ENCODE assay signal across 8 cellular contexts in the genomic region with DNA sequence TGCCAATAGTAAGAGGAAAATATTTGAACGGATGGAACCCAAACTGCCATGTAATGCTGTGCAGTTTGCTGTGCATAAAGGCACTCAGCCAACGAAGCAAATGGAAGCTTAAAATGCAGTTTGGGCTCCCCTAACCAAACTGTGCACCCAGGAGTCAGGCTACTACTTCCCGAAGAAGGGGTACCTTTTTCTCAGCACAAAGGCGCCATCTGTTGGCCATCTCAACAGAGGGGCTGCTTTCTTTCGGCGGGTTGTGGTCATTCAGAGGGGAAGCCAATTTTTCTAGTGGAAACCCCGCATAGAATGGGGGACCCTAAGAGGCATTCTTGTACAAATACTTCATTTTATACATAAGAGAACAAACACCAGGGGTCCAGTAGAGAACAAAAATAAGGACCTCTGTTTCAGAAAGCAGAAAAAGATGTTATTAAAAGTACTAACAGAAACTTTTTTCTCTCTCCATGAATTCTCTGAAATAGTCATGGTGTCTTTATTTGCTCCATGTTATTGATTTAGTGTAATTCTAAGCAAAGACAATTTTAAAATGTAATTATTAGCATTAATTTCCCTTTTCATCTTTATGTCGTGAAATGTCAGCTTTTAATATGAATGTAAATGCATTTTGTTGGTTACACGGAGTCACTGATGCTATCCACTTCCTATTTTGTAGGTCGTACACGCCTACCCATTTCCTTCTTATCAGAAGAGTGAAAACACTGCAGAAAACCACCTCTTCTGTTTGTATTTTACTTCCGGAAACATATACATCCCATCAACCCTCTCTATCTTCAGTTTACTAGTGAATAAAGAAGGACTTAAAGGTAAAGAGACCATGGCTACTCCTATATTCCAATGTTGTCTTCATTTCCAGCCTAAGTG.
A peak's percentile ranks its signal among the peaks of the same experiment; 100 is the strongest.
DNase-seq lines count a peak whose midpoint lies in the region; ATAC-seq and TF ChIP-seq lines count a peak whose summit lies in the region.

No MANE protein-coding gene starts in this region.

- no peaks in the 10 kb centered on the region for H3K36me3 ChIP-seq in Panc1 (ENCODE audit: control insufficient read depth, insufficient read depth, low read length)

- no TSS peak for BruUV-seq in Panc1 (replicated peaks; lab: Mats Ljungman, UMichigan)

- CTCF ChIA-PET in Panc1 (lab: Charles Lee) = interaction anchor here (0.9 kb wide), 1 partner anchor 453 kb away, joined by 4 read pairs; a partner anchor contains a TSS

- H3K4me1 ChIP-seq in Panc1 (ENCODE audit: control insufficient read depth, insufficient read depth, low read length) = no peaks in the 10 kb centered on the region

- H3K4me1 Mint-ChIP-seq in nephron progenitor cell = peaks cover 12% of the 10 kb centered on the region

- POLR2A ChIA-PET in Panc1 (lab: Charles Lee) = no interaction called here

- DNase-seq in DMS153 treated with DMSO at 0.1 percent for 48 hours (lab: John Stamatoyannopoulos, UW; ENCODE audit: unreplicated experiment) = peak; percentile 32
- peak; percentile 42 for DNase-seq in KBM-7
- no peak for DNase-seq in Panc1 (ENCODE audit: low read depth, low spot score)
- DNase-seq in epithelial cell of proximal tubule (ENCODE audit: low read depth) = no peak
- peak; percentile 64 for DNase-seq in nephron progenitor cell
- no peak for DNase-seq in cortex of kidney (lab: John Stamatoyannopoulos, UW)
- no peak for DNase-seq in lower leg skin (ENCODE audit: low spot score in 2 of 2)

- H3K9me3 ChIP-seq in Panc1 (ENCODE audit: control insufficient read depth, insufficient read depth, low read depth, low read length) = no peaks in the 10 kb centered on the region

- H3K27me3 Mint-ChIP-seq in nephron progenitor cell (ENCODE audit: low read depth, poor library complexity) = peaks cover 6% of the 10 kb centered on the region

- H3K27ac Mint-ChIP-seq in nephron progenitor cell = no peak overlapping the region

- H3K27me3 ChIP-seq in Panc1 (ENCODE audit: control insufficient read depth, insufficient read depth, low read length) = no peaks in the 10 kb centered on the region; the same call in 1 of the 2 replicates

- WGBS in lower leg skin, 2 donors = 50 to 55% methylated on average over 12 of the region's 12 CpGs

- no peak overlapping the region for H3K4me3 Mint-ChIP-seq in nephron progenitor cell

- in situ Hi-C loops in KBM-7 (cut with MboI; ENCODE audit: low pct_unique_long_range_greater_than_20kb, low sequenced_read_pairs) (no loop called here), Panc1 (cut with HindIII; ENCODE audit: low pct_unique_long_range_greater_than_20kb, low sequenced_read_pairs) (no loop called here)

- TF ChIP-seq POLR2A in lower leg skin (IDR thresholded peaks at IDR 0.05) = no peak

- no peak for ATAC-seq in Panc1
- ATAC-seq in GM18498 (IDR thresholded peaks at IDR 0.05; ENCODE audit: unreplicated experiment) = no peak

- intact Hi-C loops in Panc1 (cut with micrococcal nuclease; ENCODE audit: unreplicated experiment) = loop anchor here (5.0 to 10.0 kb wide), 2 partner anchors 455 to 1058 kb away; a partner anchor contains a TSS
- intact Hi-C loops in lower leg skin (cut with DNase I; ENCODE audit: low total_unique reads) = no loop called here

- peak; percentile 83 for TF ChIP-seq CTCF in Panc1 (IDR thresholded peaks at IDR 0.05)
- TF ChIP-seq CTCF in epithelial cell of proximal tubule (conservative IDR thresholded peaks at IDR 0.05; ENCODE audit: low read depth, low read length) = peak; percentile 95
- peak; percentile 65 for TF ChIP-seq CTCF in nephron progenitor cell (IDR thresholded peaks at IDR 0.05)
- TF ChIP-seq CTCF in lower leg skin (IDR thresholded peaks at IDR 0.05) = no peak

- H3K9me3 Mint-ChIP-seq in nephron progenitor cell = no peaks in the 10 kb centered on the region

- H3K36me3 Mint-ChIP-seq in nephron progenitor cell (ENCODE audit: low read depth) = no peaks in the 10 kb centered on the region

- no peak overlapping the region for H3K27ac ChIP-seq in Panc1 (ENCODE audit: low read length)

- no peak overlapping the region for H3K4me3 ChIP-seq in Panc1 (ENCODE audit: low read depth in 2 of 2, low read length in 2 of 2)
- no peak overlapping the region for H3K4me3 ChIP-seq in epithelial cell of proximal tubule (ENCODE audit: low read depth, low read length)
- H3K4me3 ChIP-seq in lower leg skin (ENCODE audit: low read depth, poor library complexity, severe bottlenecking) = no peak overlapping the region

Comparison
In these comparisons a context has a peak if more than half of its experiments do, and no peak if none do; other contexts are left out.
1. DNase-seq: peak in DMS153 treated with DMSO at 0.1 percent for 48 hours (single experiment), KBM-7 (single experiment) and nephron progenitor cell (single experiment); none in Panc1 (single experiment), epithelial cell of proximal tubule (single experiment), cortex of kidney (single experiment) and lower leg skin (0 of 2).
2. CTCF ChIP-seq: peak in Panc1 (single experiment), epithelial cell of proximal tubule (single experiment) and nephron progenitor cell (single experiment); none in lower leg skin (0 of 3).